In the genomic region with DNA sequence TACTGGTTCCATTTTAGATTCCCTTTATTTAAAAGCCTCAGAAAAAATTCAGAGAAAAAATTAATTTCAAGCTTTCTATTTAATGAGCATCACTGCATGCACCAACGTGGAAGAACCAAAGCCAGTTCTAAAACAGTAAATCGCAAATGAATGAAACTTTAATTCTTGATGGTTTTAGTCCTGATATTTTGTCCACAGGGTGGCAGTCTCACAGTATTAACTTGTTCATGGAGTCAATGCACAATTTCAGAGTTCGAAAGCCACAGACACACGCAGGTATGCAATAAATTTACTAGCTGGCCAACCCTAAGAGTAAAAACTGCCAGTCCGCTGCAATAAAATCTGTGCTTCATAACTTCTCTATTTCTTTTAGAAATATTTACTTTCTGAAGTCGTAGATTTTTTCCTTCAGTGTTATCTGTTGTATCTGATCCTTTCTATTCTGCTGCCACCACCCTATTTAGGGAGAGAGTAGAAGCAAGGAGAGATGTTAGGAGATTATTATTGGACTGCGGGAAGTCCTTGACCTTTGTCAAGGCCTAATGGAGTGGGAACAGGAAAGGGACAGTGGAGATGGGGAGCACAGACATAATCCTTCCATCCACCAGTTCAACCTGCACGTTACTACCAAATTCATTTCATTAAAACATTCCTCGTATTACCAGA, we compare ENCODE assay signal across 8 cellular contexts. TPM values are rescaled to one million over a fixed set of nuclear protein-coding genes. Genes with fewer than 3 reads are reported as not detected.
DNase-seq lines count a peak whose midpoint lies in the region; ATAC-seq, FAIRE-seq and TF ChIP-seq lines count a peak whose summit lies in the region.

No MANE protein-coding gene starts in this region.

- TF ChIP-seq POLR2A in breast epithelium (IDR thresholded peaks at IDR 0.05) = no peak

- FAIRE-seq in RCC 7860 (lab: Jason Lieb, UNC) = peak; percentile 7

- in situ Hi-C loops in HAP-1 (cut with MboI; ENCODE audit: low sequenced_read_pairs) = no loop called here

- peak; percentile 61 for DNase-seq in DMS53 (lab: John Stamatoyannopoulos, UW)
- no peak for DNase-seq in DMS53 treated with DMSO at 0.1 percent for 48 hours (lab: John Stamatoyannopoulos, UW; ENCODE audit: unreplicated experiment)
- peak; percentile 55 to 63 for DNase-seq in HAP-1 (ENCODE audit: low spot score in 2 of 2)
- peak; percentile 27 for DNase-seq in RCC 7860 (ENCODE audit: low spot score)
- DNase-seq in breast epithelium (ENCODE audit: low spot score in 2 of 2) = no peak
- DNase-seq in left lobe of liver (ENCODE audit: low spot score) = no peak

- no peaks in the 10 kb centered on the region for H3K27me3 ChIP-seq in HAP-1 (ENCODE audit: low read depth)
- no peaks in the 10 kb centered on the region for H3K27me3 ChIP-seq in breast epithelium
- H3K27me3 ChIP-seq in subcutaneous abdominal adipose tissue (ENCODE audit: control insufficient read depth in 5 of 5, insufficient read depth in 4 of 5, low read length in 5 of 5) = no peaks in the 10 kb centered on the region

- H3K9me3 ChIP-seq in HAP-1 = no peaks in the 10 kb centered on the region
- no peaks in the 10 kb centered on the region for H3K9me3 ChIP-seq in breast epithelium
- no peaks in the 10 kb centered on the region for H3K9me3 ChIP-seq in subcutaneous abdominal adipose tissue (ENCODE audit: control insufficient read depth in 5 of 5, low read length in 5 of 5)

- ATAC-seq in left lobe of liver (peak; percentile 72), HG02870 (IDR thresholded peaks at IDR 0.05; ENCODE audit: unreplicated experiment) (no peak)

- H3K9ac ChIP-seq in subcutaneous abdominal adipose tissue (ENCODE audit: low read length in 5 of 5) = peak overlapping the region in 1 of 5 donors; percentile 73

- TF ChIP-seq CTCF in breast epithelium (IDR thresholded peaks at IDR 0.05) = peak in 2 of 3 donors; percentile 36 to 44

- H3K4me3 ChIP-seq in HAP-1 (no peak overlapping the region), breast epithelium (no peak overlapping the region), subcutaneous abdominal adipose tissue (ENCODE audit: low read depth in 1 of 5, low read length in 5 of 5) (peak overlapping the region in 1 of 5 donors; percentile 12)

- intact Hi-C loops in breast epithelium (cut with DNase I; ENCODE audit: low total_unique reads) = no loop called here

- H3K4me1 ChIP-seq in HAP-1 (peaks cover 3% of the 10 kb centered on the region), breast epithelium (no peaks in the 10 kb centered on the region), subcutaneous abdominal adipose tissue (ENCODE audit: control insufficient read depth in 5 of 5, insufficient read depth in 5 of 5, low read length in 5 of 5) (peaks cover 6 to 67% (median 49%) of the 10 kb centered on the region in 5 donors)

- peak overlapping the region; percentile 67 to 68 for H3K27ac ChIP-seq in breast epithelium
- H3K27ac ChIP-seq in subcutaneous abdominal adipose tissue (ENCODE audit: low read depth, low read length) = peak overlapping the region; percentile 85

- H3K36me3 ChIP-seq in HAP-1 (replicated peaks) (no peaks in the 10 kb centered on the region), breast epithelium (no peaks in the 10 kb centered on the region), subcutaneous abdominal adipose tissue (ENCODE audit: control insufficient read depth in 5 of 5, insufficient read depth in 5 of 5, low read length in 5 of 5) (no peaks in the 10 kb centered on the region)

RNA-seq across cellular contexts. Expression of a gene that starts 7.0 kb away (rescaled TPM):
- total RNA-seq in breast epithelium (10 to 100 TPM; 12.7 to 16.5 (median 13.1) TPM), left lobe of liver (3.9 TPM)

RNA-seq across cellular contexts. Expression of a gene that starts 35.2 kb away (rescaled TPM):
- total RNA-seq in breast epithelium = 100 to 1,000 TPM; 101 to 138 (median 104) TPM
- total RNA-seq in left lobe of liver = 22.2 TPM

Comparison
In these comparisons a context has a peak if more than half of its experiments do, and no peak if none do; other contexts are left out.
1. DNase-seq: peak in DMS53 (single experiment), HAP-1 (2 of 2) and RCC 7860 (single experiment); none in DMS53 treated with DMSO at 0.1 percent for 48 hours (single experiment), breast epithelium (0 of 2) and left lobe of liver (single experiment).